ENCODE assay signal across 1 cellular context in genomic region chr9:75914002-75914401, GRCh38.
TF ChIP-seq lines count a peak whose summit lies in the region.

No MANE protein-coding gene starts in this region.

TF ChIP-seq in HepG2, 621 proteins besides CTCF, POLR2A, EP300 and RAD21 (continued from another document):
- no peak for TF ChIP-seq DZIP1 (CRISPR knock-in tag; IDR thresholded peaks at IDR 0.05)
